17 cellular contexts compared by ENCODE assay signal in the genomic region with DNA sequence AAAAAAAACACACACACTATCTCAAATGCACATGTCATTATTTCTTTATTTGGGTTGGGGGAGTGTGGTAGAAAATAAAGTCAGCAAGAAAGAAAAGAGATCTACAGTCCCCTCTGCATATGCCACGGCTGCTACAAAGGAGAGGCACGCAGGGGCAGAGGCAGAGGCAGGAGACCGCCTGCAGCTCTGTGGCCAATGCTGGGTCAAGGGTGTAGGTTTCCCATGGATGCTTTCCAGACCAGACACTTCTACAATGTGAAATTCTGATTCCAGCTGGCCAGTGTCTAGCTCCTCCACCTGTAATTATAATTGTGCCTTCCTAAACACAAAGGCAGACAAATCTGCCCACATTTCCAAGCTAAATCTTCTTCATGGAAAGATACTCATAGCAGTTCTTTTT. TPM values are rescaled to one million over a fixed set of nuclear protein-coding genes. Genes with fewer than 3 reads are reported as not detected.
DNase-seq lines count a peak whose midpoint lies in the region; ATAC-seq and TF ChIP-seq lines count a peak whose summit lies in the region.
"Had no signal": no experiment of that assay in that cellular context is flagged by ENCODE, and none has a peak within 500 bp of the region (broad histone marks: within the 10 kb centered on the region; RNA-seq: fewer than 3 reads in every experiment).

No MANE protein-coding gene starts in this region.

- H3K27me3 ChIP-seq in BLaER1 = no peaks in the 10 kb centered on the region
- no peaks in the 10 kb centered on the region for H3K27me3 ChIP-seq in adrenal gland
- H3K27me3 ChIP-seq in colonic mucosa = no peaks in the 10 kb centered on the region
- H3K27me3 ChIP-seq: SJCRH30, vagina had no signal

- H3K9me3 ChIP-seq in BLaER1 = no peaks in the 10 kb centered on the region
- no peaks in the 10 kb centered on the region for H3K9me3 ChIP-seq in adrenal gland (replicated peaks in 1 of 3)
- H3K9me3 ChIP-seq in colonic mucosa = no peaks in the 10 kb centered on the region
- H3K9me3 ChIP-seq: SJCRH30, vagina had no signal

- no peak for TF ChIP-seq CTCF in HFFc6 (IDR thresholded peaks at IDR 0.05)
- no peak for TF ChIP-seq CTCF in adrenal gland (IDR thresholded peaks at IDR 0.05)
- TF ChIP-seq CTCF in colonic mucosa (IDR thresholded peaks at IDR 0.05) = no peak

- no peak for DNase-seq in HFFc6
- DNase-seq in adrenal gland = peak in 2 of 7 donors; percentile 20 to 54
- peak; percentile 61 for DNase-seq in myocyte (ENCODE audit: low read depth)
- DNase-seq in stimulated activated naive B cell treated with anti-CD40 and anti-IgM and Interleukin-4, amounts not matched to agents 10 μg/mL and 1 μg/mL and 100 μg/mL, for 72 hours = no peak
- no peak for DNase-seq in colonic mucosa
- DNase-seq: activated CD4-positive, alpha-beta T cell treated with anti-CD3 and anti-CD28 coated beads, Interleukin-2, amount 10 ng/mL, durations not matched to agents 24 days and 14 days; kidney; NCI-H1092; NK-92 treated with Interleukin-12 subunit alpha and Interleukin-12 subunit beta, amount 100 ng/mL, for 24 hours; SJCRH30; stimulated activated CD4-positive, alpha-beta T cell treated with anti-CD3 and anti-CD28 coated beads, Interleukin-12 subunit alpha, Interleukin-12 subunit beta, amount 100 ng/mL, for 4 hours; T-helper 9 cell had no signal

- H3K9ac ChIP-seq in BLaER1 (peak overlapping the region; percentile 2; the same call in 1 of the 2 replicates), colonic mucosa (ENCODE audit: low read depth in 2 of 2, low read length in 2 of 2) (no peak overlapping the region)

- ATAC-seq in GM21619 (IDR thresholded peaks at IDR 0.05; ENCODE audit: unreplicated experiment) = no peak
- ATAC-seq in HG02678 (IDR thresholded peaks at IDR 0.05; ENCODE audit: unreplicated experiment) = no peak
- no peak for ATAC-seq in stimulated activated naive B cell treated with anti-CD40 and anti-IgM and Interleukin-4, amounts not matched to agents 10 μg/mL and 1 μg/mL and 100 μg/mL, for 72 hours (replicated peaks)

- peak overlapping the region; percentile 94 for H3K4me2 ChIP-seq in BLaER1

- 0 out of 2 replicates have a peak, but pooled peaks cover 27% of the 10 kb centered on the region for H3K36me3 ChIP-seq in BLaER1
- H3K36me3 ChIP-seq in adrenal gland (replicated peaks in 1 of 2) = no peaks in the 10 kb centered on the region
- H3K36me3 ChIP-seq in colonic mucosa = no peaks in the 10 kb centered on the region
- H3K36me3 ChIP-seq: SJCRH30, vagina had no signal

- H3K4me3 Mint-ChIP-seq in HFFc6 = no peak overlapping the region
- H3K4me3 Mint-ChIP-seq in stimulated activated naive B cell treated with anti-CD40 and anti-IgM and Interleukin-4, amounts not matched to agents 10 μg/mL and 1 μg/mL and 100 μg/mL, for 72 hours = peak overlapping the region in 1 of 2 donors; percentile 30

- no peaks in the 10 kb centered on the region; the same call in 1 of the 2 replicates for H3K27me3 Mint-ChIP-seq in HFFc6 (ENCODE audit: insufficient read depth)
- H3K27me3 Mint-ChIP-seq in stimulated activated naive B cell treated with anti-CD40 and anti-IgM and Interleukin-4, amounts not matched to agents 10 μg/mL and 1 μg/mL and 100 μg/mL, for 72 hours = no peaks in the 10 kb centered on the region

- H3K9me3 Mint-ChIP-seq in HFFc6 = no peaks in the 10 kb centered on the region
- no peaks in the 10 kb centered on the region for H3K9me3 Mint-ChIP-seq in stimulated activated naive B cell treated with anti-CD40 and anti-IgM and Interleukin-4, amounts not matched to agents 10 μg/mL and 1 μg/mL and 100 μg/mL, for 72 hours
- H3K9me3 Mint-ChIP-seq: activated CD4-positive, alpha-beta T cell treated with anti-CD3 and anti-CD28 coated beads, Interleukin-2, amount 10 ng/mL, durations not matched to agents 24 days and 14 days had no signal

- H3K4me3 ChIP-seq in BLaER1 (no peak overlapping the region), adrenal gland (no peak overlapping the region), colonic mucosa (no peak overlapping the region)
- H3K4me3 ChIP-seq: coronary artery, SJCRH30, vagina had no signal

- H3K4me1 ChIP-seq in BLaER1 (peaks cover 96% of the 10 kb centered on the region), adrenal gland (replicated peaks in 1 of 2) (peaks cover 44 to 86% of the 10 kb centered on the region in 2 donors), colonic mucosa (peaks cover 32% of the 10 kb centered on the region)

- H3K27ac ChIP-seq in BLaER1 (peak overlapping the region; percentile 70), adrenal gland (peak overlapping the region in 3 of 5 donors; percentile 13 to 44 (median 41)), colonic mucosa (no peak overlapping the region)
- H3K27ac ChIP-seq: coronary artery, SJCRH30, vagina had no signal

- H3K4me1 Mint-ChIP-seq in HFFc6 (ENCODE audit: low read depth) = peaks cover 73% of the 10 kb centered on the region
- H3K4me1 Mint-ChIP-seq in stimulated activated naive B cell treated with anti-CD40 and anti-IgM and Interleukin-4, amounts not matched to agents 10 μg/mL and 1 μg/mL and 100 μg/mL, for 72 hours = peaks cover 71 to 96% of the 10 kb centered on the region in 2 donors

- WGBS in adrenal gland, 4 donors = 24 to 44% (median 30%) methylated on average over 3 of the region's 3 CpGs

- H3K36me3 Mint-ChIP-seq in HFFc6 (ENCODE audit: low read depth) = no peaks in the 10 kb centered on the region
- H3K36me3 Mint-ChIP-seq in stimulated activated naive B cell treated with anti-CD40 and anti-IgM and Interleukin-4, amounts not matched to agents 10 μg/mL and 1 μg/mL and 100 μg/mL, for 72 hours = peaks cover 15 to 36% of the 10 kb centered on the region in 2 donors

- H4K20me1 ChIP-seq in BLaER1 = peaks cover 56% of the 10 kb centered on the region

- intact Hi-C loops in adrenal gland (cut with DNase I) = no loop called here
- intact Hi-C loops in colonic mucosa (cut with DNase I) = no loop called here

- 0 out of 2 replicates have a peak overlapping the region, but pooled peaks have one; percentile 31 for H3K27ac Mint-ChIP-seq in HFFc6
- no peak overlapping the region for H3K27ac Mint-ChIP-seq in stimulated activated naive B cell treated with anti-CD40 and anti-IgM and Interleukin-4, amounts not matched to agents 10 μg/mL and 1 μg/mL and 100 μg/mL, for 72 hours

- TF ChIP-seq POLR2A in adrenal gland (IDR thresholded peaks at IDR 0.05) = no peak

RNA-seq across cellular contexts. Expression of a gene that starts 19.2 kb away (rescaled TPM):
- 10 to 100 TPM; 26.4 to 33.1 (median 28.1) TPM for total RNA-seq in HFFc6 (2021; fragmentation: NEBNext Ultra II Directional; extraction: Animal tissue kit (Norgen Biotek cat#: 25700))
- total RNA-seq in adrenal gland (10 to 100 TPM; 21.8 to 46.1 (median 30.7) TPM), myocyte (82.4 and 86.7 TPM in 2 replicates), colonic mucosa (10 to 100 TPM; 64.8 to 73.5 TPM)
- 10 to 100 TPM; 11.0 to 52.4 (median 25.7) TPM for polyA plus RNA-seq in adrenal gland
- polyA plus RNA-seq in myocyte (2012) = 51.3 TPM

RNA-seq across cellular contexts. Expression of a gene that starts 41.5 kb away (rescaled TPM):
- total RNA-seq in HFFc6 (2021; fragmentation: NEBNext Ultra II Directional; extraction: Animal tissue kit (Norgen Biotek cat#: 25700)) = 1 to 10 TPM; 6.7 to 9.8 (median 8.4) TPM
- total RNA-seq in adrenal gland (100 to 1,000 TPM in 1 of 8 donors, 10 to 100 TPM in 7; 32.2 to 107 (median 41.3) TPM), myocyte (10.0 and 25.0 TPM in 2 replicates), colonic mucosa (10 to 100 TPM; 42.6 to 74.2 TPM)
- 10 to 100 TPM; 21.6 to 70.9 (median 57.5) TPM for polyA plus RNA-seq in adrenal gland
- 12.1 TPM for polyA plus RNA-seq in myocyte (2012)
